ENCODE assay signal across 8 cellular contexts in genomic region chr5:67004730-67005350, GRCh38.
DNase-seq lines count a peak whose midpoint lies in the region; ATAC-seq and TF ChIP-seq lines count a peak whose summit lies in the region.

No MANE protein-coding gene starts in this region.

- H3K4me3 ChIP-seq in GM12864 (ENCODE audit: low read depth, low read length) (peak overlapping the region; percentile 46), fibroblast of pulmonary artery (replicated peaks; ENCODE audit: low read depth, low read length) (peak overlapping the region; percentile 66)

- ATAC-seq in HG02798 (IDR thresholded peaks at IDR 0.05; ENCODE audit: poor library complexity, unreplicated experiment) (no peak), left lobe of liver (no peak), HG02840 (IDR thresholded peaks at IDR 0.05; ENCODE audit: low FRiP score, unreplicated experiment) (no peak)

- TF ChIP-seq CTCF in GM12864 (IDR thresholded peaks at IDR 0.05; ENCODE audit: low read depth, low read length, missing control alignments) = no peak
- no peak for TF ChIP-seq CTCF in VCaP (conservative IDR thresholded peaks at IDR 0.05)
- no peak for TF ChIP-seq CTCF in fibroblast of pulmonary artery (IDR thresholded peaks at IDR 0.05; ENCODE audit: low read length, missing control alignments)

- DNase-seq in GM12864 (ENCODE audit: low read depth) (no peak), fibroblast of pulmonary artery (ENCODE audit: low read depth) (no peak), retina (peak; percentile 30), NCI-H748 (lab: John Stamatoyannopoulos, UW; ENCODE audit: unreplicated experiment) (no peak), left lobe of liver (ENCODE audit: low spot score) (no peak)

- peak overlapping the region; percentile 94 for H3K27ac ChIP-seq in VCaP
